8 cellular contexts compared by ENCODE assay signal in genomic region chr10:31929260-31929985, GRCh38. TPM values are rescaled to one million over a fixed set of nuclear protein-coding genes. Genes with fewer than 3 reads are reported as not detected.
A peak's percentile ranks its signal among the peaks of the same experiment; 100 is the strongest.
DNase-seq lines count a peak whose midpoint lies in the region; ATAC-seq, FAIRE-seq and TF ChIP-seq lines count a peak whose summit lies in the region.

No MANE protein-coding gene starts in this region.

- peaks cover 52% of the 10 kb centered on the region for H3K79me2 ChIP-seq in PC-9 (ENCODE audit: low read depth)

- H3K36me3 Mint-ChIP-seq in osteocyte (ENCODE audit: unreplicated experiment): no peaks in the 10 kb centered on the region

- TSS peak; percentile 58 for BruUV-seq in PC-9 (replicated peaks; lab: Mats Ljungman, UMichigan)

- H4K20me1 ChIP-seq in PC-9 (ENCODE audit: insufficient read depth): peaks cover 12% of the 10 kb centered on the region

- peaks cover 28% of the 10 kb centered on the region for H3K4me1 Mint-ChIP-seq in osteocyte (ENCODE audit: unreplicated experiment)

- H3K27ac Mint-ChIP-seq in osteocyte (ENCODE audit: unreplicated experiment): peak overlapping the region; percentile 96

- DNase-seq in ACHN: peak; percentile 56
- DNase-seq in GM18507 (ENCODE audit: extremely low spot score, insufficient read length, low read depth): no peak
- DNase-seq in PC-9: peak; percentile 53 to 57
- DNase-seq in cardiac septum (ENCODE audit: low spot score): peak; percentile 81
- no peak for DNase-seq in osteocyte (ENCODE audit: extremely low spot score, unreplicated experiment)
- no peak for DNase-seq in DMS114 treated with DMSO at 0.1 percent for 48 hours (lab: John Stamatoyannopoulos, UW; ENCODE audit: unreplicated experiment)

- H3K4me3 ChIP-seq in PC-9: peak overlapping the region; percentile 77

- no peaks in the 10 kb centered on the region for H3K9me3 Mint-ChIP-seq in osteocyte (ENCODE audit: unreplicated experiment)

- no peaks in the 10 kb centered on the region for H3K27me3 ChIP-seq in PC-9 (ENCODE audit: insufficient read depth, low read depth)

- CTCF ChIA-PET in PC-9 (lab: Charles Lee): interaction anchor here (0.6 to 1.2 kb wide), 3 partner anchors 13 to 67 kb away, joined by 3 to 4 read pairs (median 3); no protein-coding TSS in a partner anchor

- POLR2A ChIA-PET in PC-9 (lab: Charles Lee; ENCODE audit: unreplicated experiment): interaction anchor here (0.6 to 1.6 kb wide), 6 partner anchors 11 to 365 kb away, joined by 3 to 9 read pairs (median 5); no protein-coding TSS in a partner anchor

- peaks cover 25% of the 10 kb centered on the region; the same call in 1 of the 2 replicates for H3F3A ChIP-seq in PC-9 (ENCODE audit: insufficient read depth, low read depth)

- H3K27me3 Mint-ChIP-seq in osteocyte (ENCODE audit: unreplicated experiment): no peaks in the 10 kb centered on the region

- in situ Hi-C loops in ACHN (cut with HindIII; ENCODE audit: low pct_ligation_motif_present, low pct_unique_long_range_greater_than_20kb, low sequenced_read_pairs): no loop called here

- H3K4me3 Mint-ChIP-seq in osteocyte (ENCODE audit: unreplicated experiment): peak overlapping the region; percentile 92

- H3K9me2 ChIP-seq in PC-9 (ENCODE audit: insufficient read depth): no peaks in the 10 kb centered on the region

- no peak for TF ChIP-seq CTCF in PC-9 (conservative IDR thresholded peaks at IDR 0.05)
- TF ChIP-seq CTCF in osteocyte (IDR thresholded peaks at IDR 0.05): no peak

- H3K4me2 ChIP-seq in PC-9: peak overlapping the region; percentile 99

- H3K27ac ChIP-seq in PC-9: peak overlapping the region; percentile 69
- peak overlapping the region; percentile 77 for H3K27ac ChIP-seq in angular gyrus (ENCODE audit: low read depth, low read length)

- intact Hi-C loops in PC-9 (cut with micrococcal nuclease; ENCODE audit: unreplicated experiment): loop anchor here (5.0 to 10.0 kb wide), 4 partner anchors 33 to 415 kb away; partner anchors contain the start of gene EPC1
- intact Hi-C loops in cardiac septum (cut with DNase I): loop anchor here (5.0 kb wide), 1 partner anchor 67 kb away; no protein-coding TSS in a partner anchor

- no peaks in the 10 kb centered on the region for H3K9me3 ChIP-seq in PC-9 (ENCODE audit: insufficient read depth, low read depth)

- peak; percentile 33 for ATAC-seq in HG03135 (IDR thresholded peaks at IDR 0.05; ENCODE audit: unreplicated experiment)

- FAIRE-seq in GM18507 (lab: Jason Lieb, UNC): peak; percentile 65

- peaks cover 49% of the 10 kb centered on the region for H3K4me1 ChIP-seq in PC-9 (replicated peaks; ENCODE audit: insufficient read depth)

- H3K36me3 ChIP-seq in PC-9 (ENCODE audit: low read depth): no peaks in the 10 kb centered on the region

- H2AFZ ChIP-seq in PC-9: peak overlapping the region; percentile 88

RNA-seq across cellular contexts. Expression of gene ARHGAP12, which starts 0.8 kb away (rescaled TPM):
- 34.3 and 51.9 TPM in 2 replicates for total RNA-seq in PC-9 (2021)
- total RNA-seq in cardiac septum: 21.7 TPM
- 18.8 and 20.8 TPM in 2 replicates for total RNA-seq in osteocyte

Comparison
In these comparisons a context has a peak if more than half of its experiments do, and no peak if none do; other contexts are left out.
1. DNase-seq: peak in ACHN (single experiment), PC-9 (2 of 2) and cardiac septum (single experiment); none in GM18507 (single experiment), osteocyte (single experiment) and DMS114 treated with DMSO at 0.1 percent for 48 hours (single experiment).